In genomic region chr11:48024635-48025071, GRCh38 we compare ENCODE assay signal across 13 cellular contexts. TPM values are rescaled to one million over a fixed set of nuclear protein-coding genes. Genes with fewer than 3 reads are reported as not detected.
DNase-seq lines count a peak whose midpoint lies in the region; ATAC-seq and TF ChIP-seq lines count a peak whose summit lies in the region.
"Had no signal": no experiment of that assay in that cellular context is flagged by ENCODE, and none has a peak within 500 bp of the region (broad histone marks: within the 10 kb centered on the region; RNA-seq: fewer than 3 reads in every experiment).

No MANE protein-coding gene starts in this region.

- no peak for TF ChIP-seq CTCF in WERI-Rb-1 (IDR thresholded peaks at IDR 0.05; ENCODE audit: low read depth, low read length)
- TF ChIP-seq CTCF in ovary (IDR thresholded peaks at IDR 0.05) = no peak

- intact Hi-C loops in Right ventricle myocardium inferior (cut with DNase I) = no loop called here
- intact Hi-C loops in ovary (cut with DNase I) = no loop called here

- H3K27ac Mint-ChIP-seq in CD4-positive, CD25-positive, alpha-beta regulatory T cell = peak overlapping the region; percentile 56 to 93 (median 81)

- peaks cover 16 to 81% (median 51%) of the 10 kb centered on the region in 4 donors for H3K4me1 Mint-ChIP-seq in CD4-positive, CD25-positive, alpha-beta regulatory T cell

- H3K27me3 Mint-ChIP-seq in CD4-positive, CD25-positive, alpha-beta regulatory T cell = no peaks in the 10 kb centered on the region

- peaks cover 0 to 1% (median 0%) of the 10 kb centered on the region in 7 donors for H3K9me3 Mint-ChIP-seq in CD4-positive, CD25-positive, alpha-beta regulatory T cell

- ATAC-seq in CD4-positive, CD25-positive, alpha-beta regulatory T cell (ENCODE audit: low read depth in 2 of 2) = no peak
- ATAC-seq in Right ventricle myocardium inferior = no peak
- ATAC-seq: HCT116 had no signal

- H3K36me3 Mint-ChIP-seq in CD4-positive, CD25-positive, alpha-beta regulatory T cell = peaks cover 16% of the 10 kb centered on the region

- TF ChIP-seq EP300 in ovary (IDR thresholded peaks at IDR 0.05) = no peak

- no peak overlapping the region for H3K4me3 ChIP-seq in CD4-positive, CD25-positive, alpha-beta regulatory T cell (ENCODE audit: low read depth, low read length)
- no peak overlapping the region for H3K4me3 ChIP-seq in WERI-Rb-1 (ENCODE audit: low read depth, low read length)
- no peak overlapping the region for H3K4me3 ChIP-seq in ovary
- H3K4me3 ChIP-seq: BLaER1, right lobe of liver had no signal

- peaks cover 34% of the 10 kb centered on the region for H3K4me1 ChIP-seq in CD4-positive, CD25-positive, alpha-beta regulatory T cell (ENCODE audit: control insufficient read depth, insufficient read depth, low read length, poor library complexity, severe bottlenecking)
- peaks cover 1% of the 10 kb centered on the region for H3K4me1 ChIP-seq in ovary (ENCODE audit: insufficient read depth)

- DNase-seq in CD4-positive, CD25-positive, alpha-beta regulatory T cell = no peak
- peak; percentile 75 for DNase-seq in NCI-H187 treated with DMSO at 0.1 percent for 48 hours (lab: John Stamatoyannopoulos, UW)
- DNase-seq in WERI-Rb-1 = peak; percentile 73
- peak; percentile 43 for DNase-seq in myocyte (ENCODE audit: low read depth)
- no peak for DNase-seq in superior temporal gyrus (ENCODE audit: extremely low spot score)
- DNase-seq in SHP77 treated with DMSO at 0.1 percent for 48 hours (lab: John Stamatoyannopoulos, UW) = no peak
- DNase-seq in Right ventricle myocardium inferior (ENCODE audit: missing footprints) = no peak
- no peak for DNase-seq in ovary
- DNase-seq: activated CD8-positive, alpha-beta memory T cell treated with anti-CD3 and anti-CD28 coated beads, Interleukin-2, amount 50 U/mL, for 48 hours; KG1 had no signal

- no peak for TF ChIP-seq POLR2A in ovary (IDR thresholded peaks at IDR 0.05)

- H3K9me3 ChIP-seq in CD4-positive, CD25-positive, alpha-beta regulatory T cell (ENCODE audit: control insufficient read depth in 2 of 2, low read length in 2 of 2) = no peaks in the 10 kb centered on the region
- no peaks in the 10 kb centered on the region for H3K9me3 ChIP-seq in WERI-Rb-1 (ENCODE audit: severe bottlenecking)
- H3K9me3 ChIP-seq in ovary = no peaks in the 10 kb centered on the region
- H3K9me3 ChIP-seq: BLaER1, right lobe of liver had no signal

- H3K27ac ChIP-seq in CD4-positive, CD25-positive, alpha-beta regulatory T cell (ENCODE audit: insufficient read depth, low read length, poor library complexity, severe bottlenecking) = no peak overlapping the region
- H3K27ac ChIP-seq in WERI-Rb-1 (peak overlapping the region; percentile 17), ovary (no peak overlapping the region)
- H3K27ac ChIP-seq: BLaER1, right lobe of liver had no signal

- peaks cover 5% of the 10 kb centered on the region for H3K36me3 ChIP-seq in CD4-positive, CD25-positive, alpha-beta regulatory T cell (ENCODE audit: control insufficient read depth, insufficient read depth, low read length)
- H3K36me3 ChIP-seq in WERI-Rb-1 = no peaks in the 10 kb centered on the region
- H3K36me3 ChIP-seq in ovary = no peaks in the 10 kb centered on the region
- H3K36me3 ChIP-seq: BLaER1, right lobe of liver had no signal

- H3K27me3 ChIP-seq in CD4-positive, CD25-positive, alpha-beta regulatory T cell (ENCODE audit: control insufficient read depth, insufficient read depth, low read length) = no peaks in the 10 kb centered on the region
- no peaks in the 10 kb centered on the region for H3K27me3 ChIP-seq in WERI-Rb-1 (ENCODE audit: insufficient read depth, low read depth, severe bottlenecking)
- no peaks in the 10 kb centered on the region for H3K27me3 ChIP-seq in ovary
- H3K27me3 ChIP-seq: BLaER1, right lobe of liver had no signal

- H3K4me3 Mint-ChIP-seq in CD4-positive, CD25-positive, alpha-beta regulatory T cell = peak overlapping the region in 1 of 4 donors; percentile 9

- 85 to 90% (median 87%) methylated on average over 5 of the region's 5 CpGs for WGBS in ovary, 3 donors

RNA-seq across cellular contexts. Expression of gene PTPRJ, which starts 44.3 kb away (rescaled TPM):
- total RNA-seq in CD4-positive, CD25-positive, alpha-beta regulatory T cell = 81.8 TPM
- polyA plus RNA-seq in CD4-positive, CD25-positive, alpha-beta regulatory T cell = 10 to 100 TPM; 13.8 to 20.2 (median 16.9) TPM
- total RNA-seq in myocyte (0.94 and 1.3 TPM in 2 replicates), Right ventricle myocardium inferior (7.2 TPM), ovary (10 to 100 TPM in 1 of 7 donors, 1 to 10 TPM in 6; 3.3 to 16.1 (median 5.5) TPM)
- 3.1 TPM for polyA plus RNA-seq in myocyte (2012)
- polyA plus RNA-seq in ovary = 1 to 10 TPM; 1.6 to 6.0 TPM

Comparison
In these comparisons a context has a peak if more than half of its experiments do, and no peak if none do; other contexts are left out.
1. DNase-seq: peak in NCI-H187 treated with DMSO at 0.1 percent for 48 hours (single experiment), WERI-Rb-1 (single experiment) and myocyte (single experiment); none in CD4-positive, CD25-positive, alpha-beta regulatory T cell (0 of 3), superior temporal gyrus (single experiment), SHP77 treated with DMSO at 0.1 percent for 48 hours (single experiment), Right ventricle myocardium inferior (single experiment) and ovary (0 of 5).